8 cellular contexts compared by ENCODE assay signal in genomic region chr6:154508573-154509375, GRCh38. TPM values are rescaled to one million over a fixed set of nuclear protein-coding genes. Genes with fewer than 3 reads are reported as not detected.
DNase-seq lines count a peak whose midpoint lies in the region; ATAC-seq and TF ChIP-seq lines count a peak whose summit lies in the region.

No MANE protein-coding gene starts in this region.

- peak; percentile 1 for ATAC-seq in upper lobe of right lung
- ATAC-seq in HG03342 (IDR thresholded peaks at IDR 0.05; ENCODE audit: unreplicated experiment): no peak

- no peaks in the 10 kb centered on the region for H3K9me3 Mint-ChIP-seq in activated naive CD4-positive, alpha-beta T cell treated with anti-CD3 and anti-CD28 coated beads, Interleukin-2, amount 50 U/mL, for 24 hours

- no peaks in the 10 kb centered on the region for H3K36me3 Mint-ChIP-seq in activated naive CD4-positive, alpha-beta T cell treated with anti-CD3 and anti-CD28 coated beads, Interleukin-2, amount 50 U/mL, for 24 hours

- peaks cover 37% of the 10 kb centered on the region for H3K27me3 Mint-ChIP-seq in activated naive CD4-positive, alpha-beta T cell treated with anti-CD3 and anti-CD28 coated beads, Interleukin-2, amount 50 U/mL, for 24 hours

- 9% methylated on average over 14 of the region's 14 CpGs for WGBS in liver

- H3K27ac ChIP-seq in ascending aorta (peak overlapping the region; percentile 91 to 93), liver (ENCODE audit: low read depth in 1 of 2, low read length in 2 of 2) (peak overlapping the region; percentile 94 to 98), upper lobe of right lung (no peak overlapping the region)

- H3K4me3 ChIP-seq in ascending aorta (peak overlapping the region; percentile 67 to 79), liver (ENCODE audit: low read depth in 1 of 3, low read length in 3 of 3) (peak overlapping the region; percentile 78 to 91 (median 81)), upper lobe of right lung (peak overlapping the region; percentile 76)

- H3K36me3 ChIP-seq in ascending aorta (no peaks in the 10 kb centered on the region), liver (ENCODE audit: control insufficient read depth in 4 of 4, insufficient read depth in 3 of 4, low read depth in 1 of 4, low read length in 3 of 4) (no peaks in the 10 kb centered on the region), upper lobe of right lung (no peaks in the 10 kb centered on the region)

- H3K4me1 Mint-ChIP-seq in activated naive CD4-positive, alpha-beta T cell treated with anti-CD3 and anti-CD28 coated beads, Interleukin-2, amount 50 U/mL, for 24 hours: peaks cover 12% of the 10 kb centered on the region

- H3K4me1 ChIP-seq in ascending aorta: peaks cover 0 to 15% of the 10 kb centered on the region in 2 donors
- peaks cover 2 to 40% (median 30%) of the 10 kb centered on the region in 4 donors for H3K4me1 ChIP-seq in liver (ENCODE audit: control insufficient read depth in 4 of 4, insufficient read depth in 4 of 4, low read length in 3 of 4)
- peaks cover 25% of the 10 kb centered on the region for H3K4me1 ChIP-seq in upper lobe of right lung

- H3K27ac Mint-ChIP-seq in activated naive CD4-positive, alpha-beta T cell treated with anti-CD3 and anti-CD28 coated beads, Interleukin-2, amount 50 U/mL, for 24 hours: no peak overlapping the region

- intact Hi-C loops in ascending aorta (cut with DNase I): loop anchor here (5.0 to 10.0 kb wide), 2 partner anchors 36 to 354 kb away; no protein-coding TSS in a partner anchor
- intact Hi-C loops in upper lobe of right lung (cut with DNase I): no loop called here

- H3K27me3 ChIP-seq in ascending aorta (no peaks in the 10 kb centered on the region), liver (ENCODE audit: control insufficient read depth in 4 of 4, insufficient read depth in 4 of 4, low read length in 3 of 4) (no peaks in the 10 kb centered on the region), upper lobe of right lung (no peaks in the 10 kb centered on the region)

- peak in 1 of 2 donors; percentile 6 for TF ChIP-seq RAD21 in liver (IDR thresholded peaks at IDR 0.05)

- no peaks in the 10 kb centered on the region for H3K9me3 ChIP-seq in ascending aorta
- H3K9me3 ChIP-seq in liver (ENCODE audit: control insufficient read depth in 4 of 4, low read length in 3 of 4): no peaks in the 10 kb centered on the region
- no peaks in the 10 kb centered on the region for H3K9me3 ChIP-seq in upper lobe of right lung

- no peak for DNase-seq in activated naive CD4-positive, alpha-beta T cell (lab: John Stamatoyannopoulos, UW)
- DNase-seq in ascending aorta (ENCODE audit: low spot score in 2 of 2) (no peak), upper lobe of right lung (no peak), activated gamma-delta T cell (lab: John Stamatoyannopoulos, UW) (no peak)
- no peak for DNase-seq in stimulated activated naive CD4-positive, alpha-beta T cell (lab: John Stamatoyannopoulos, UW)

- no peak for TF ChIP-seq CTCF in ascending aorta (IDR thresholded peaks at IDR 0.05)
- TF ChIP-seq CTCF in liver (IDR thresholded peaks at IDR 0.05; ENCODE audit: low read depth, low read length, missing input control): no peak
- no peak for TF ChIP-seq CTCF in upper lobe of right lung (IDR thresholded peaks at IDR 0.05)

- peak overlapping the region; percentile 78 to 82 for H3K9ac ChIP-seq in liver (ENCODE audit: low read depth in 1 of 2, low read length in 2 of 2)

- peak overlapping the region; percentile 74 for H3K4me3 Mint-ChIP-seq in activated naive CD4-positive, alpha-beta T cell treated with anti-CD3 and anti-CD28 coated beads, Interleukin-2, amount 50 U/mL, for 24 hours

TF ChIP-seq in liver, 16 proteins besides CTCF, POLR2A, EP300 and RAD21:
- peak; percentile 34 for TF ChIP-seq MAX (IDR thresholded peaks at IDR 0.05)
- TF ChIP-seq RXRA (IDR thresholded peaks at IDR 0.05): peak in 1 of 2 donors; percentile 38
- no peak for TF ChIP-seq YY1 (IDR thresholded peaks at IDR 0.05)
- TF ChIP-seq HNF4A (conservative IDR thresholded peaks at IDR 0.05): peak; percentile 32 to 37

RNA-seq across cellular contexts. Expression of gene CNKSR3, which starts 1.7 kb away (rescaled TPM):
- total RNA-seq in ascending aorta (9.7 TPM), liver (10 to 100 TPM in 1 of 2 donors, 1 to 10 TPM in 1; 6.4 to 22.7 TPM), upper lobe of right lung (11.8 TPM)
- 10 to 100 TPM; 12.3 to 17.7 TPM for polyA plus RNA-seq in liver
